In the genomic region with DNA sequence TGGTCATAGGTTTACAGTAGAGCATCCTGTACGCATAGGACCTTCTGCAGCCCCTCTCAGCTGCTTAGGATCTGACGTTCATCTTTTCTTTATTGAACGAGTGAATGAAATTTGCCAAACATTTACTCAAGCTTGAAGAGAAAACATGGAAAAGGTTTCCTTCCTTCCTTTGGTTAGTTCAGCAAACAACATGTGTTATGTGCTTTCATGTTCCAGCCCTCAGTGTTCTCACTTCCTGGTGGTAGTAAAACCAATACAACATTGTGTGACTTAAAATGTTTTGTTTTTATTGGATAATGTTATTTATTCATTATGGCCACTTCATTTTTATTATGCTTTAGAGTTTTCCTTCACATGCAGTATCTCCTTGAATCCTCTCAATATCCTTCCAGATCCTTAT, we compare ENCODE assay signal across 20 cellular contexts. TPM values are rescaled to one million over a fixed set of nuclear protein-coding genes. Genes with fewer than 3 reads are reported as not detected.
DNase-seq lines count a peak whose midpoint lies in the region; ATAC-seq, FAIRE-seq and TF ChIP-seq lines count a peak whose summit lies in the region.
"Had no signal": no experiment of that assay in that cellular context is flagged by ENCODE, and none has a peak within 500 bp of the region (broad histone marks: within the 10 kb centered on the region; RNA-seq: fewer than 3 reads in every experiment).

No MANE protein-coding gene starts in this region.

- H2BK15ac ChIP-seq in H1 (ENCODE audit: low read length), result no peak overlapping the region

- TF ChIP-seq EP300 in H1 (IDR thresholded peaks at IDR 0.05; ENCODE audit: borderline replicate concordance in 1 of 2, low read depth in 2 of 2, low read length in 2 of 2) (no peak), transverse colon (IDR thresholded peaks at IDR 0.05; ENCODE audit: low read depth) (no peak)

- TF ChIP-seq POLR2A in H1 (IDR thresholded peaks at IDR 0.05; ENCODE audit: control extremely low read depth in 1 of 2, low read depth in 2 of 2, low read length in 2 of 2) (no peak), transverse colon (IDR thresholded peaks at IDR 0.05) (no peak)

- DNase-seq in DMS 273 (lab: John Stamatoyannopoulos, UW; ENCODE audit: unreplicated experiment), result peak; percentile 21
- no peak for DNase-seq in DMS 273 treated with DMSO at 0.1 percent for 48 hours (lab: John Stamatoyannopoulos, UW)
- DNase-seq in NCI-H2029 (lab: John Stamatoyannopoulos, UW), result peak; percentile 44
- no peak for DNase-seq in H1 (ENCODE audit: low read depth in 1 of 2, low spot score in 2 of 2)
- DNase-seq in transverse colon, result no peak
- DNase-seq in AG08395 (ENCODE audit: low spot score), result no peak
- no peak for DNase-seq in left ventricle myocardium inferior
- DNase-seq: activated CD4-positive, alpha-beta T cell treated with anti-CD3 and anti-CD28 coated beads, Interleukin-2, amount 50 U/mL, for 48 hours; activated naive CD4-positive, alpha-beta T cell treated with anti-CD3 and anti-CD28 coated beads, Interleukin-2, amount 50 U/mL, for 16 hours; activated T-cell treated with anti-CD3 and anti-CD28 coated beads, Interleukin-2, amount 50 U/mL, for 1 hour; colonic mucosa; foreskin melanocyte; MM.1S; NCI-H1694 treated with DMSO at 0.1 percent for 48 hours; NCI-H510A; small intestine; thyroid gland had no signal

- no peak overlapping the region for H3K4me3 ChIP-seq in H1 (ENCODE audit: extremely low read depth in 1 of 4, insufficient read depth in 2 of 4, low read depth in 3 of 4, low read length in 4 of 4)
- no peak overlapping the region for H3K4me3 ChIP-seq in transverse colon
- no peak overlapping the region for H3K4me3 ChIP-seq in left ventricle myocardium inferior
- H3K4me3 ChIP-seq: colonic mucosa, thyroid gland had no signal

- no peak for ATAC-seq in HG03097 (IDR thresholded peaks at IDR 0.05; ENCODE audit: low FRiP score, unreplicated experiment)

- CTCF ChIA-PET in H1 (lab: Charles Lee; ENCODE audit: partially characterized antibody), result interaction anchor here (0.6 kb wide), 1 partner anchor 38 kb away, joined by 4 read pairs; no protein-coding TSS in a partner anchor

- H3K4me2 ChIP-seq in H1 (ENCODE audit: insufficient read depth in 1 of 2, low read depth in 2 of 2, low read length in 2 of 2), result no peak overlapping the region

- H2BK12ac ChIP-seq in H1 (ENCODE audit: low read depth, low read length), result peak overlapping the region; percentile 81; the same call in 1 of the 2 replicates

- H2AK5ac ChIP-seq in H1 (ENCODE audit: low read depth, low read length), result no peak overlapping the region

- no peak overlapping the region for H4K91ac ChIP-seq in H1 (replicated peaks; ENCODE audit: insufficient read length, low read length)

- H3K27me3 ChIP-seq in H1 (replicated peaks in 1 of 4; ENCODE audit: control insufficient read depth in 3 of 4, extremely low read depth in 1 of 4, insufficient read depth in 3 of 4, low read length in 3 of 4), result no peaks in the 10 kb centered on the region
- no peaks in the 10 kb centered on the region for H3K27me3 ChIP-seq in transverse colon
- peaks cover 8% of the 10 kb centered on the region for H3K27me3 ChIP-seq in left ventricle myocardium inferior (ENCODE audit: low read depth)
- H3K27me3 ChIP-seq: colonic mucosa, thyroid gland had no signal

- H3K27ac ChIP-seq in H1 (ENCODE audit: low read depth, low read length), result no peak overlapping the region
- H3K27ac ChIP-seq in transverse colon, result peak overlapping the region; percentile 6 to 88 (median 56)
- H3K27ac ChIP-seq in left ventricle myocardium inferior (replicated peaks), result no peak overlapping the region
- H3K27ac ChIP-seq: 22Rv1, colonic mucosa, epithelial cell of prostate had no signal

- H3K36me3 ChIP-seq in H1 (ENCODE audit: control insufficient read depth in 2 of 4, insufficient read depth in 4 of 4, low read length in 3 of 4) (peaks cover 0 to 7% (median 0%) of the 10 kb centered on the region in 4 experiments; a peak in 1 of 8 replicates), transverse colon (no peaks in the 10 kb centered on the region), left ventricle myocardium inferior (no peaks in the 10 kb centered on the region)
- H3K36me3 ChIP-seq: colonic mucosa, thyroid gland had no signal

- H2BK120ac ChIP-seq in H1 (replicated peaks; ENCODE audit: low read depth, low read length), result no peak overlapping the region

- in situ Hi-C loops in transverse colon (cut with MboI; ENCODE audit: low pct_ligation_motif_present in 1 of 4, low pct_unique_long_range_greater_than_20kb in 1 of 4, low sequenced_read_pairs in 3 of 4), result no loop called here

- H4K8ac ChIP-seq in H1 (ENCODE audit: extremely low read depth, insufficient read depth, low read length), result no peak overlapping the region

- H3K9me3 ChIP-seq in H1 (ENCODE audit: insufficient read depth in 2 of 2, low read depth in 1 of 2, low read length in 1 of 2) (no peaks in the 10 kb centered on the region), transverse colon (no peaks in the 10 kb centered on the region), left ventricle myocardium inferior (replicated peaks) (no peaks in the 10 kb centered on the region)
- H3K9me3 ChIP-seq: colonic mucosa, thyroid gland had no signal

- H3K4me1 ChIP-seq in H1 (replicated peaks in 1 of 4; ENCODE audit: control insufficient read depth in 3 of 4, insufficient read depth in 4 of 4, low read length in 3 of 4) (peaks cover 2 to 15% (median 9%) of the 10 kb centered on the region in 4 experiments; a peak in 5 of 7 replicates), transverse colon (peaks cover 6 to 45% (median 25%) of the 10 kb centered on the region in 4 donors), left ventricle myocardium inferior (peaks cover 39% of the 10 kb centered on the region)

- no peak overlapping the region for H2AFZ ChIP-seq in H1 (ENCODE audit: low read length)

- H3K14ac ChIP-seq in H1 (ENCODE audit: insufficient read length), result no peak overlapping the region

- H2BK20ac ChIP-seq in H1 (ENCODE audit: low read length), result no peak overlapping the region

- 84% methylated on average over 3 of the region's 3 CpGs; no CpG with 5 or more reads in 1 of the 2 experiments for WGBS in H1 (ENCODE audit: extremely low coverage in 1 of 2, insufficient coverage in 1 of 2, insufficient read length in 1 of 2, insufficient replicate concordance in 2 of 2, low coverage in 1 of 2, low lambda C conversion rate in 2 of 2, missing lambda C conversion rate in 1 of 2), 2 experiments
- 39 to 67% methylated on average over 3 of the region's 3 CpGs for WGBS in transverse colon (ENCODE audit: low coverage in 1 of 2), 2 donors

- TF ChIP-seq RAD21 in H1 (IDR thresholded peaks at IDR 0.05 in 1 of 2, conservative IDR thresholded peaks at IDR 0.05 in 1 of 2; ENCODE audit: low read depth in 2 of 2, low read length in 2 of 2), result no peak

- H3K79me1 ChIP-seq in H1 (ENCODE audit: low read depth, low read length), result peaks cover 8% of the 10 kb centered on the region

- intact Hi-C loops in transverse colon (cut with DNase I; ENCODE audit: low total_unique reads), result no loop called here
- intact Hi-C loops in left ventricle myocardium inferior (cut with micrococcal nuclease), result no loop called here

- POLR2A ChIA-PET in H1 (lab: Charles Lee; ENCODE audit: partially characterized antibody), result interaction anchor here (2.3 kb wide), 1 partner anchor 33 kb away, joined by 9 read pairs; no protein-coding TSS in a partner anchor

- H3K79me2 ChIP-seq in H1 (ENCODE audit: control insufficient read depth in 1 of 2, insufficient read depth in 2 of 2, low read length in 2 of 2), result peaks cover 8 to 30% of the 10 kb centered on the region in 2 experiments

- TF ChIP-seq CTCF in H1 (IDR thresholded peaks at IDR 0.05; ENCODE audit: control extremely low read depth in 1 of 3, insufficient read depth in 1 of 3, low read depth in 1 of 3, low read length in 3 of 3), result no peak
- TF ChIP-seq CTCF in transverse colon (IDR thresholded peaks at IDR 0.05), result no peak
- TF ChIP-seq CTCF in left ventricle myocardium inferior (IDR thresholded peaks at IDR 0.05; ENCODE audit: borderline replicate concordance), result no peak

- H3K9ac ChIP-seq in H1 (replicated peaks in 1 of 4; ENCODE audit: extremely low read depth in 1 of 4, low read depth in 3 of 4, low read length in 3 of 4), result no peak overlapping the region

- H4K20me1 ChIP-seq in H1 (replicated peaks in 1 of 2; ENCODE audit: control insufficient read depth in 1 of 2, insufficient read depth in 2 of 2, low read length in 2 of 2), result peaks cover 9 to 10% of the 10 kb centered on the region in 2 experiments

- H3K18ac ChIP-seq in H1 (ENCODE audit: extremely low read depth, low read length), result no peak overlapping the region

- H2BK5ac ChIP-seq in H1 (ENCODE audit: low read depth, low read length), result no peak overlapping the region

- no peak overlapping the region for H3K4ac ChIP-seq in H1 (replicated peaks; ENCODE audit: insufficient read length, low read depth, low read length)

- H3K56ac ChIP-seq in H1 (replicated peaks; ENCODE audit: insufficient read length, low read depth, low read length), result no peak overlapping the region

- no peak overlapping the region for H4K5ac ChIP-seq in H1 (ENCODE audit: insufficient read length, low read depth, low read length)

- no peak for FAIRE-seq in H1 (lab: Jason Lieb, UNC)
- FAIRE-seq: small intestine had no signal

- H3K23ac ChIP-seq in H1 (ENCODE audit: insufficient read length), result no peak overlapping the region

- peaks cover 4% of the 10 kb centered on the region; the same call in 1 of the 2 replicates for H3K23me2 ChIP-seq in H1 (ENCODE audit: low read depth, low read length)

TF ChIP-seq in H1, 55 proteins besides CTCF, POLR2A, EP300 and RAD21 (continues in another document):
- TF ChIP-seq SIRT6 (IDR thresholded peaks at IDR 0.05; ENCODE audit: low read length), result no peak
- no peak for TF ChIP-seq SP1 (IDR thresholded peaks at IDR 0.05; ENCODE audit: low read depth, low read length)
- no peak for TF ChIP-seq PHF8 (conservative IDR thresholded peaks at IDR 0.05; ENCODE audit: low read depth, low read length)
- TF ChIP-seq, protein P1, sequence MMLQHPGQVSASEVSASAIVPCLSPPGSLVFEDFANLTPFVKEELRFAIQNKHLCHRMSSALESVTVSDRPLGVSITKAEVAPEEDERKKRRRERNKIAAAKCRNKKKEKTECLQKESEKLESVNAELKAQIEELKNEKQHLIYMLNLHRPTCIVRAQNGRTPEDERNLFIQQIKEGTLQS (IDR thresholded peaks at IDR 0.05; ENCODE audit: insufficient read depth, low read depth, low read length), result no peak

RNA-seq across cellular contexts. Expression of a gene that starts 1.4 kb away (rescaled TPM):
- 166 and 168 TPM in 2 replicates for total RNA-seq in H1 (2021; fragmentation: NEBNext Ultra II Directional; extraction: Animal tissue kit (Norgen Biotek cat#: 25700))
- 78.6 and 93.8 TPM in 2 replicates for polyA plus RNA-seq in H1 (2011; rRNA removed)
- polyA plus RNA-seq in H1 (2011; cell fraction: cytosol; rRNA removed), result 113 TPM
- 105 TPM for polyA plus RNA-seq in H1 (2011; cell fraction: nucleus; rRNA removed)
- 105 to 144 TPM (median 112 TPM) in 4 replicates for polyA plus RNA-seq in H1 (2012, experiment 1 of 2)
- 28.7 TPM for polyA plus RNA-seq in H1 (2012, experiment 2 of 2)
- 90.9 TPM for polyA plus RNA-seq in H1 (2013, experiment 1 of 2)
- 87.9 TPM for polyA plus RNA-seq in H1 (2013, experiment 2 of 2)
- 141 and 202 TPM in 2 replicates for polyA minus RNA-seq in H1 (2011; rRNA and poly(A)+ RNA removed)
- polyA minus RNA-seq in H1 (2011; cell fraction: cytosol; rRNA and poly(A)+ RNA removed), result 86.8 TPM
- 181 TPM for polyA minus RNA-seq in H1 (2011; cell fraction: nucleus; rRNA and poly(A)+ RNA removed)
- 10 to 100 TPM in 3 of 4 donors, 1 to 10 TPM in 1; 9.0 to 24.0 (median 13.2) TPM for total RNA-seq in transverse colon
- 41.0 TPM for total RNA-seq in left ventricle myocardium inferior

Comparison
In these comparisons a context has a peak if more than half of its experiments do, and no peak if none do; other contexts are left out.
1. DNase-seq: peak in DMS 273 (single experiment) and NCI-H2029 (single experiment); none in DMS 273 treated with DMSO at 0.1 percent for 48 hours (single experiment), H1 (0 of 2), transverse colon (single experiment), AG08395 (single experiment) and left ventricle myocardium inferior (single experiment).
2. H3K27ac ChIP-seq: peak in transverse colon (4 of 4); none in H1 (single experiment) and left ventricle myocardium inferior (single experiment).